8 cellular contexts compared by ENCODE assay signal in genomic region chrX:50988649-50989048, GRCh38.
DNase-seq lines count a peak whose midpoint lies in the region; ATAC-seq and TF ChIP-seq lines count a peak whose summit lies in the region.

No MANE protein-coding gene starts in this region.

- no peak overlapping the region for H3K27ac Mint-ChIP-seq in GM23338

- no peaks in the 10 kb centered on the region for H3K36me3 ChIP-seq in GM23338 (ENCODE audit: insufficient read depth)
- H3K36me3 ChIP-seq in testis (ENCODE audit: low read depth, missing control alignments): no peaks in the 10 kb centered on the region
- no peaks in the 10 kb centered on the region for H3K36me3 ChIP-seq in sigmoid colon

- no peak overlapping the region for H3K4me3 Mint-ChIP-seq in GM23338

- H3K4me1 ChIP-seq in GM23338 (ENCODE audit: insufficient read depth) (no peaks in the 10 kb centered on the region), testis (no peaks in the 10 kb centered on the region), sigmoid colon (no peaks in the 10 kb centered on the region)

- H3K9me3 ChIP-seq in testis (no peaks in the 10 kb centered on the region), sigmoid colon (no peaks in the 10 kb centered on the region)

- no peak overlapping the region for H3K27ac ChIP-seq in GM23338 (ENCODE audit: low read depth)
- no peak overlapping the region for H3K27ac ChIP-seq in testis
- no peak overlapping the region for H3K27ac ChIP-seq in sigmoid colon

- TF ChIP-seq POLR2A in testis (IDR thresholded peaks at IDR 0.05) (no peak), sigmoid colon (IDR thresholded peaks at IDR 0.05) (no peak)

- H2AFZ ChIP-seq in GM23338: no peak overlapping the region

- peaks cover 2% of the 10 kb centered on the region; the same call in 1 of the 3 replicates for H3K4me1 Mint-ChIP-seq in GM23338

- DNase-seq in DMS114 treated with DMSO at 0.1 percent for 48 hours (lab: John Stamatoyannopoulos, UW; ENCODE audit: unreplicated experiment) (peak; percentile 3), GM23338 (ENCODE audit: low spot score) (peak; percentile 49), glomerular visceral epithelial cell (ENCODE audit: extremely low spot score) (peak; percentile 38), testis (peak; percentile 36), sigmoid colon (no peak)

- H3K27me3 ChIP-seq in GM23338 (ENCODE audit: insufficient read depth): no peaks in the 10 kb centered on the region
- no peaks in the 10 kb centered on the region for H3K27me3 ChIP-seq in testis
- H3K27me3 ChIP-seq in sigmoid colon: no peaks in the 10 kb centered on the region

- 53 to 69% methylated on average over 2 of the region's 2 CpGs for WGBS in testis, 2 donors
- 55 to 60% methylated on average over 2 of the region's 2 CpGs for whole genome bisulfite sequencing in sigmoid colon, 2 donors

- H3K27me3 Mint-ChIP-seq in GM23338 (ENCODE audit: insufficient read depth, low read depth, poor library complexity): peaks cover 1% of the 10 kb centered on the region

- H3K79me2 ChIP-seq in GM23338 (replicated peaks; ENCODE audit: insufficient read depth): no peaks in the 10 kb centered on the region

- H3K4me2 ChIP-seq in GM23338: no peak overlapping the region

- TF ChIP-seq CTCF in GM23338 (conservative IDR thresholded peaks at IDR 0.05; ENCODE audit: low read depth in 2 of 2): peak; percentile 63 to 64
- peak in 1 of 3 experiments; percentile 37 for TF ChIP-seq CTCF in testis (IDR thresholded peaks at IDR 0.05)
- peak in 2 of 4 experiments; percentile 9 to 36 for TF ChIP-seq CTCF in sigmoid colon (IDR thresholded peaks at IDR 0.05)

- no peaks in the 10 kb centered on the region for H3K9me3 Mint-ChIP-seq in GM23338

- H3K36me3 Mint-ChIP-seq in GM23338 (ENCODE audit: low read depth): no peaks in the 10 kb centered on the region

- no peaks in the 10 kb centered on the region for H3F3A ChIP-seq in GM23338 (replicated peaks; ENCODE audit: low read depth)

- ATAC-seq in GM23338 (peak; percentile 65), SK-N-SH treated with all-trans-retinoic acid at 6 μM for 48 hours (peak; percentile 88; the same call in 2 of the 3 replicates), GM19467 (IDR thresholded peaks at IDR 0.05; ENCODE audit: unreplicated experiment) (no peak), GM19351 (IDR thresholded peaks at IDR 0.05; ENCODE audit: unreplicated experiment) (no peak)

- no peak for TF ChIP-seq EP300 in sigmoid colon (IDR thresholded peaks at IDR 0.05)

- H3K9me2 ChIP-seq in GM23338 (ENCODE audit: insufficient read depth): no peaks in the 10 kb centered on the region

- intact Hi-C loops in testis (cut with DNase I; ENCODE audit: low total_unique reads): no loop called here
- intact Hi-C loops in sigmoid colon (cut with DNase I): loop anchor here (5.0 to 10.0 kb wide), 2 partner anchors 244 to 296 kb away; no protein-coding TSS in a partner anchor

- H4K20me1 ChIP-seq in GM23338 (replicated peaks; ENCODE audit: insufficient read depth): no peaks in the 10 kb centered on the region

- no peak overlapping the region for H3K4me3 ChIP-seq in GM23338
- no peak overlapping the region for H3K4me3 ChIP-seq in testis
- H3K4me3 ChIP-seq in sigmoid colon: no peak overlapping the region

TF ChIP-seq in GM23338, 12 proteins besides CTCF, POLR2A, EP300 and RAD21 (continues in another document):
- no peak for TF ChIP-seq CREB1 (CRISPR knock-in tag; IDR thresholded peaks at IDR 0.05; ENCODE audit: low read depth)
- no peak for TF ChIP-seq ETS1 (IDR thresholded peaks at IDR 0.05)
- TF ChIP-seq REST (IDR thresholded peaks at IDR 0.05; ENCODE audit: unreplicated experiment): no peak
- TF ChIP-seq EZH2 (IDR thresholded peaks at IDR 0.05; ENCODE audit: low read depth, unreplicated experiment): no peak

TF ChIP-seq in SK-N-SH treated with all-trans-retinoic acid at 6 μM for 48 hours, 23 proteins besides CTCF, POLR2A, EP300 and RAD21:
- TF ChIP-seq SNAI2 (CRISPR knock-in tag; IDR thresholded peaks at IDR 0.05): no peak
- TF ChIP-seq PATZ1 (CRISPR knock-in tag; IDR thresholded peaks at IDR 0.05; ENCODE audit: borderline replicate concordance): no peak
- no peak for TF ChIP-seq ISL1 (CRISPR knock-in tag; IDR thresholded peaks at IDR 0.05)
- TF ChIP-seq TOX (CRISPR knock-in tag; IDR thresholded peaks at IDR 0.05; ENCODE audit: borderline replicate concordance): no peak
- no peak for TF ChIP-seq ZNF70 (CRISPR knock-in tag; IDR thresholded peaks at IDR 0.05)
- no peak for TF ChIP-seq ZFP3 (CRISPR knock-in tag; IDR thresholded peaks at IDR 0.05)
- TF ChIP-seq POU6F1 (CRISPR knock-in tag; IDR thresholded peaks at IDR 0.05; ENCODE audit: borderline replicate concordance, low read depth): no peak
- TF ChIP-seq CSRNP3 (CRISPR knock-in tag; IDR thresholded peaks at IDR 0.05): no peak
- TF ChIP-seq PPARA (CRISPR knock-in tag; IDR thresholded peaks at IDR 0.05; ENCODE audit: borderline replicate concordance): no peak
- no peak for TF ChIP-seq BACH2 (CRISPR knock-in tag; IDR thresholded peaks at IDR 0.05; ENCODE audit: borderline replicate concordance)
- no peak for TF ChIP-seq TCF4 (CRISPR knock-in tag; IDR thresholded peaks at IDR 0.05; ENCODE audit: borderline replicate concordance)
- no peak for TF ChIP-seq CSDC2 (CRISPR knock-in tag; IDR thresholded peaks at IDR 0.05)
TF ChIP-seq in SK-N-SH treated with all-trans-retinoic acid at 6 μM for 48 hours: peak in this region for 0.

Comparison
In these comparisons a context has a peak if more than half of its experiments do, and no peak if none do; other contexts are left out.
1. ATAC-seq: peak in GM23338 (single experiment) and SK-N-SH treated with all-trans-retinoic acid at 6 μM for 48 hours (single experiment); none in GM19467 (single experiment) and GM19351 (single experiment).